1 cellular context compared by ENCODE assay signal in genomic region chr10:17452060-17452894, GRCh38.
TF ChIP-seq lines count a peak whose summit lies in the region.

No MANE protein-coding gene starts in this region.

TF ChIP-seq in HCT116, 20 proteins besides CTCF, POLR2A, EP300 and RAD21 (continued from another document):
- no peak for TF ChIP-seq ZBTB33 (IDR thresholded peaks at IDR 0.05; ENCODE audit: extremely low read depth, insufficient replicate concordance, low read length)
- no peak for TF ChIP-seq EGR1 (IDR thresholded peaks at IDR 0.05; ENCODE audit: low read depth)
- no peak for TF ChIP-seq ZNF274 (IDR thresholded peaks at IDR 0.05; ENCODE audit: low read depth, low read length)
